In the genomic region with DNA sequence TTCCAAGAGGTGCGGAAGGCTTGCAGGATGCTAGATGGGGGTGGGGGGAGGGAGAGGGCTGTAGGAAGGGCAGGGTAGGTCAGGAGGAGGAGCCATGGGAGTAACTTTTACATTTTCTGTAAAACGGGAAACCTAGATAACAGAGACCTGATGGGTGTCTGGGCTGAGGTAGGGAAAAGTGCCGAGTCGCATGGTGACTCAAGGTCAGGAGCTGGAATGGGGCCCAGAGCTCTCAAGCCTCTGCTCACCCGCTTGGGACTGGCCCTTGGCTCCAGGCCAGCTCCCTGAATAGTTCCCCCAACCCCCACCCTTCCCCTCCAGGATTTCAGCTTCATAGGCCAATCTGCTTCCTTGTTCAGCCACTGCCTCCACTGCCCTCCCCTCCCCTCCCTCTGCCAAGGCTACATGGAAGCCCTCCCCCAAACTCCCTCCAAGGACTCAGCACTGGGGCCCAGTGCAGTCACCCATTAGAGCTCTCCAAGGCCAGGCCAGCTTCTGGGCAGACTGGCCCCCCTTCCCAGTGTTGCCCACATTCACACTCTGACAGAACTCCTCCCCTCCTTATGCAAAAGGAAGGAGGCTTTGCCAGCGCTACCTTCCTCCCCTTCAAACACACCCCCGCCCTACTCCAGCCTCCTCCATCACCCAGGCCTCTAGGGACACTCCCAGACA, we compare ENCODE assay signal across 1 cellular context.
TF ChIP-seq lines count a peak whose summit lies in the region.

No MANE protein-coding gene starts in this region.

TF ChIP-seq in K562, 482 proteins besides CTCF, POLR2A, EP300 and RAD21 (continued from another document):
- TF ChIP-seq, protein P1, sequence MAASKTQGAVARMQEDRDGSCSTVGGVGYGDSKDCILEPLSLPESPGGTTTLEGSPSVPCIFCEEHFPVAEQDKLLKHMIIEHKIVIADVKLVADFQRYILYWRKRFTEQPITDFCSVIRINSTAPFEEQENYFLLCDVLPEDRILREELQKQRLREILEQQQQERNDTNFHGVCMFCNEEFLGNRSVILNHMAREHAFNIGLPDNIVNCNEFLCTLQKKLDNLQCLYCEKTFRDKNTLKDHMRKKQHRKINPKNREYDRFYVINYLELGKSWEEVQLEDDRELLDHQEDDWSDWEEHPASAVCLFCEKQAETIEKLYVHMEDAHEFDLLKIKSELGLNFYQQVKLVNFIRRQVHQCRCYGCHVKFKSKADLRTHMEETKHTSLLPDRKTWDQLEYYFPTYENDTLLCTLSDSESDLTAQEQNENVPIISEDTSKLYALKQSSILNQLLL (CRISPR knock-in tag; IDR thresholded peaks at IDR 0.05; ENCODE audit: borderline replicate concordance): no peak
- TF ChIP-seq ZEB2 (IDR thresholded peaks at IDR 0.05): peak; percentile 38; the same call in 1 of the 2 replicates
- TF ChIP-seq MYC (IDR thresholded peaks at IDR 0.05; ENCODE audit: low read depth, low read length): peak; percentile 28; the same call in 1 of the 2 replicates
- TF ChIP-seq MYC (CRISPR knock-in tag; IDR thresholded peaks at IDR 0.05; ENCODE audit: borderline replicate concordance, low read depth): no peak
- TF ChIP-seq ESRRA (IDR thresholded peaks at IDR 0.05; ENCODE audit: borderline replicate concordance, low read depth): peak; percentile 86
- TF ChIP-seq TRIM24 (IDR thresholded peaks at IDR 0.05): 0 out of 4 replicates have a peak, but pooled peaks of 1 of the 2 experiments have one; percentile 7
- 0 out of 2 replicates have a peak, but pooled peaks have one; percentile 3 for TF ChIP-seq MAFK (IDR thresholded peaks at IDR 0.05; ENCODE audit: low read length)
- peak in 1 of 2 experiments; percentile 55; a peak in 2 of 4 replicates for TF ChIP-seq MAZ (CRISPR knock-in tag; conservative IDR thresholded peaks at IDR 0.05 in 1 of 2, IDR thresholded peaks at IDR 0.05 in 1 of 2)
- TF ChIP-seq C11orf30 (IDR thresholded peaks at IDR 0.05; ENCODE audit: low read depth): peak; percentile 29; the same call in 1 of the 2 replicates
- no peak for TF ChIP-seq ZNF707 (CRISPR knock-in tag; conservative IDR thresholded peaks at IDR 0.05)
- peak; percentile 39; the same call in 1 of the 2 replicates for TF ChIP-seq JUN (IDR thresholded peaks at IDR 0.05; ENCODE audit: borderline replicate concordance, low read depth, low read length)
- no peak for TF ChIP-seq JUN (CRISPR knock-in tag; IDR thresholded peaks at IDR 0.05; ENCODE audit: borderline replicate concordance)
- TF ChIP-seq BHLHE40 (IDR thresholded peaks at IDR 0.05; ENCODE audit: low read length): 0 out of 2 replicates have a peak, but pooled peaks have one; percentile 12
- TF ChIP-seq, protein P2, sequence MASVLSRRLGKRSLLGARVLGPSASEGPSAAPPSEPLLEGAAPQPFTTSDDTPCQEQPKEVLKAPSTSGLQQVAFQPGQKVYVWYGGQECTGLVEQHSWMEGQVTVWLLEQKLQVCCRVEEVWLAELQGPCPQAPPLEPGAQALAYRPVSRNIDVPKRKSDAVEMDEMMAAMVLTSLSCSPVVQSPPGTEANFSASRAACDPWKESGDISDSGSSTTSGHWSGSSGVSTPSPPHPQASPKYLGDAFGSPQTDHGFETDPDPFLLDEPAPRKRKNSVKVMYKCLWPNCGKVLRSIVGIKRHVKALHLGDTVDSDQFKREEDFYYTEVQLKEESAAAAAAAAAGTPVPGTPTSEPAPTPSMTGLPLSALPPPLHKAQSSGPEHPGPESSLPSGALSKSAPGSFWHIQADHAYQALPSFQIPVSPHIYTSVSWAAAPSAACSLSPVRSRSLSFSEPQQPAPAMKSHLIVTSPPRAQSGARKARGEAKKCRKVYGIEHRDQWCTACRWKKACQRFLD (CRISPR knock-in tag; IDR thresholded peaks at IDR 0.05): peak; percentile 46; the same call in 1 of the 2 replicates
- TF ChIP-seq PHB (CRISPR knock-in tag; IDR thresholded peaks at IDR 0.05): no peak
- peak; percentile 33; the same call in 1 of the 2 replicates for TF ChIP-seq ELF1 (tag; IDR thresholded peaks at IDR 0.05)
- no peak for TF ChIP-seq GABPB2 (CRISPR knock-in tag; conservative IDR thresholded peaks at IDR 0.05)
- TF ChIP-seq HDAC8 (tag; IDR thresholded peaks at IDR 0.05): no peak
- TF ChIP-seq ZNF785 (CRISPR knock-in tag; IDR thresholded peaks at IDR 0.05): no peak
- no peak for TF ChIP-seq LCOR (CRISPR knock-in tag; IDR thresholded peaks at IDR 0.05)
- TF ChIP-seq BMI1 (IDR thresholded peaks at IDR 0.05; ENCODE audit: low read length): no peak
- TF ChIP-seq MCM3 (IDR thresholded peaks at IDR 0.05): no peak
- TF ChIP-seq, protein P3, sequence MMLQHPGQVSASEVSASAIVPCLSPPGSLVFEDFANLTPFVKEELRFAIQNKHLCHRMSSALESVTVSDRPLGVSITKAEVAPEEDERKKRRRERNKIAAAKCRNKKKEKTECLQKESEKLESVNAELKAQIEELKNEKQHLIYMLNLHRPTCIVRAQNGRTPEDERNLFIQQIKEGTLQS (IDR thresholded peaks at IDR 0.05): peak; percentile 59; the same call in 1 of the 2 replicates
- TF ChIP-seq, protein P3 (CRISPR knock-in tag; conservative IDR thresholded peaks at IDR 0.05): no peak
- TF ChIP-seq RCOR1 (IDR thresholded peaks at IDR 0.05; ENCODE audit: borderline replicate concordance in 1 of 2, low read depth in 2 of 2, low read length in 2 of 2): peak in 1 of 2 experiments; percentile 77; a peak in 1 of 4 replicates
- 0 out of 2 replicates have a peak, but pooled peaks have one; percentile 15 for TF ChIP-seq MAFG (tag; conservative IDR thresholded peaks at IDR 0.05)
- TF ChIP-seq ZNF274 (IDR thresholded peaks at IDR 0.05; ENCODE audit: borderline replicate concordance, low read depth, low read length): no peak
- TF ChIP-seq, protein P4, sequence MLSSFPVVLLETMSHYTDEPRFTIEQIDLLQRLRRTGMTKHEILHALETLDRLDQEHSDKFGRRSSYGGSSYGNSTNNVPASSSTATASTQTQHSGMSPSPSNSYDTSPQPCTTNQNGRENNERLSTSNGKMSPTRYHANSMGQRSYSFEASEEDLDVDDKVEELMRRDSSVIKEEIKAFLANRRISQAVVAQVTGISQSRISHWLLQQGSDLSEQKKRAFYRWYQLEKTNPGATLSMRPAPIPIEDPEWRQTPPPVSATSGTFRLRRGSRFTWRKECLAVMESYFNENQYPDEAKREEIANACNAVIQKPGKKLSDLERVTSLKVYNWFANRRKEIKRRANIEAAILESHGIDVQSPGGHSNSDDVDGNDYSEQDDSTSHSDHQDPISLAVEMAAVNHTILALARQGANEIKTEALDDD (IDR thresholded peaks at IDR 0.05): 0 out of 2 replicates have a peak, but pooled peaks have one; percentile 15
- peak; percentile 18 for TF ChIP-seq CCNT2 (IDR thresholded peaks at IDR 0.05; ENCODE audit: borderline replicate concordance, extremely low read depth, insufficient read length, low read depth, low read length)
- no peak for TF ChIP-seq RBM22 (IDR thresholded peaks at IDR 0.05; ENCODE audit: low read depth, low read length, poor library complexity, severe bottlenecking)
- no peak for TF ChIP-seq FOXP1 (CRISPR knock-in tag; IDR thresholded peaks at IDR 0.05)
- TF ChIP-seq MEF2D (tag; conservative IDR thresholded peaks at IDR 0.05; ENCODE audit: low read depth): 0 out of 2 replicates have a peak, but pooled peaks have one; percentile 17
- TF ChIP-seq GATAD2B (IDR thresholded peaks at IDR 0.05; ENCODE audit: borderline replicate concordance): no peak
TF ChIP-seq in K562: peak in this region for 34.
